Comparison of ENCODE assay signal across 8 cellular contexts in the genomic region with DNA sequence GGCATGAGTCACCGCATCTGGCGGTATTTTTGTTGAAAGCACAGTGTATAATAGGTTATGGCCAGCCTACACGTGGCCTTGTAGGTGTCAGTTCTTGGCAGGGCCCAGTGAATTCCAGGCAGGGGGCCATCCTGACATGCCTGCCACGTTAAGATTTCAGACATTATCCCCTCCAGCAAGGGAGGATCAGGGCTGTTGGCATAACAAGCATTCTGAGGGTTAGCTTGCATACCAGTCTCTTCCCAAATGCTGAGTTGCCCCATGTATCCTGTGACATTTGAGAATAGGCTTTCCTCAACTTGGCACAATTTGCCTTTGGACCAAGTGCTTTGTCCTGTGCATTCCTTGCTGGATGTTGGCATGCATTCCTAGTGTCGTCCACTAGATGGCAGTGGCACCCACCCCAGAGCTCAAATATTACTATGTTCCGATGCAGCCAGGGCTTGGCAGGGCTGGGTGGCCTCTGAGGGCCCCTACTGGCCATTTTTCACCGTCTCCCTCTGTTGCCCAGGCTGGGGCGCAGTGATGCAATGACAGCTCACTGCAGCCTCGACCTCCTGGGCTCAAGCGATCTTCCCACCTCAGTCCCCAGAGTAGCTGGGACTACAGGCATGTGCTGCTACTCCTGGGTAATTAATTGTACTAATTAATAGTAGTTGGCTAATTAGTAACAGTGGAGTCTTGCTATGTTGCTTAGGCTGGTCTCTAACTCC. TPM values are rescaled to one million over a fixed set of nuclear protein-coding genes. Genes with fewer than 3 reads are reported as not detected.
DNase-seq lines count a peak whose midpoint lies in the region; ATAC-seq and TF ChIP-seq lines count a peak whose summit lies in the region.

No MANE protein-coding gene starts in this region.

- H3K36me3 Mint-ChIP-seq in activated T-helper 17 cell treated with anti-CD3 and anti-CD28 coated beads, Interleukin-2, amount 50 U/mL, for 72 hours (ENCODE audit: low read depth), result no peaks in the 10 kb centered on the region

- no peak overlapping the region for H3K27ac Mint-ChIP-seq in activated T-helper 17 cell treated with anti-CD3 and anti-CD28 coated beads, Interleukin-2, amount 50 U/mL, for 72 hours

- H3K9me3 Mint-ChIP-seq in activated T-helper 17 cell treated with anti-CD3 and anti-CD28 coated beads, Interleukin-2, amount 50 U/mL, for 72 hours, result no peaks in the 10 kb centered on the region

- no peak overlapping the region for H3K4me3 ChIP-seq in LNCaP clone FGC (ENCODE audit: low read depth, low read length)
- no peak overlapping the region for H3K4me3 ChIP-seq in fibroblast of villous mesenchyme (ENCODE audit: low read depth, low read length)

- peak; percentile 63 for ATAC-seq in GM19351 (IDR thresholded peaks at IDR 0.05; ENCODE audit: unreplicated experiment)
- peak; percentile 100 for ATAC-seq in activated T-helper 17 cell treated with anti-CD3 and anti-CD28 coated beads, Interleukin-2, amount 50 U/mL, for 72 hours (replicated peaks)

- TF ChIP-seq CTCF in LNCaP clone FGC (IDR thresholded peaks at IDR 0.05; ENCODE audit: control insufficient read depth, extremely low read depth, insufficient read depth) (peak; percentile 96), fibroblast of villous mesenchyme (IDR thresholded peaks at IDR 0.05; ENCODE audit: insufficient read depth, low read depth, low read length) (peak; percentile 100)

- no peaks in the 10 kb centered on the region for H3K4me1 Mint-ChIP-seq in activated T-helper 17 cell treated with anti-CD3 and anti-CD28 coated beads, Interleukin-2, amount 50 U/mL, for 72 hours

- DNase-seq in C1 segment of cervical spinal cord (lab: John Stamatoyannopoulos, UW) (peak in 13 of 14 donors; percentile 6 to 79 (median 67)), LNCaP clone FGC (ENCODE audit: low read depth) (peak; percentile 70), SIG-M5 (lab: John Stamatoyannopoulos, UW) (peak; percentile 59), fibroblast of villous mesenchyme (ENCODE audit: low read depth) (peak; percentile 89), nucleus accumbens (lab: John Stamatoyannopoulos, UW) (peak in 54 of 56 donors; percentile 8 to 90 (median 65)), superior temporal gyrus (ENCODE audit: extremely low spot score) (peak; percentile 90)

- H3K4me3 Mint-ChIP-seq in activated T-helper 17 cell treated with anti-CD3 and anti-CD28 coated beads, Interleukin-2, amount 50 U/mL, for 72 hours, result no peak overlapping the region

- H3K27me3 Mint-ChIP-seq in activated T-helper 17 cell treated with anti-CD3 and anti-CD28 coated beads, Interleukin-2, amount 50 U/mL, for 72 hours, result peaks cover 3% of the 10 kb centered on the region

RNA-seq across cellular contexts. Expression of a gene that starts 31.2 kb away (rescaled TPM):
- not detected for total RNA-seq in activated T-helper 17 cell treated with anti-CD3 and anti-CD28 coated beads, Interleukin-2, amount 50 U/mL, for 72 hours
- not detected in 2 replicates for total RNA-seq in fibroblast of villous mesenchyme
